In genomic region chr7:41051525-41051924, GRCh38 we compare ENCODE assay signal across 1 cellular context.
TF ChIP-seq lines count a peak whose summit lies in the region.

No MANE protein-coding gene starts in this region.

TF ChIP-seq in GM23338, 12 proteins besides CTCF, POLR2A, EP300 and RAD21:
- TF ChIP-seq ETS1 (IDR thresholded peaks at IDR 0.05): no peak
- TF ChIP-seq ZNF114 (CRISPR knock-in tag; IDR thresholded peaks at IDR 0.05): no peak
- no peak for TF ChIP-seq NANOG (IDR thresholded peaks at IDR 0.05; ENCODE audit: borderline replicate concordance)
- TF ChIP-seq STAT1 (IDR thresholded peaks at IDR 0.05; ENCODE audit: unreplicated experiment): no peak
- no peak for TF ChIP-seq JUNB (IDR thresholded peaks at IDR 0.05; ENCODE audit: unreplicated experiment)
- no peak for TF ChIP-seq REST (IDR thresholded peaks at IDR 0.05; ENCODE audit: unreplicated experiment)
- no peak for TF ChIP-seq POLR2AphosphoS5 (IDR thresholded peaks at IDR 0.05; ENCODE audit: low read depth)
- no peak for TF ChIP-seq EZH2phosphoT487 (IDR thresholded peaks at IDR 0.05; ENCODE audit: unreplicated experiment)
- TF ChIP-seq EZH2 (IDR thresholded peaks at IDR 0.05; ENCODE audit: low read depth, unreplicated experiment): no peak
- TF ChIP-seq ZNF462 (CRISPR knock-in tag; IDR thresholded peaks at IDR 0.05): no peak
- TF ChIP-seq ZNF331 (CRISPR knock-in tag; IDR thresholded peaks at IDR 0.05; ENCODE audit: low read depth): no peak
- no peak for TF ChIP-seq CREB1 (CRISPR knock-in tag; IDR thresholded peaks at IDR 0.05; ENCODE audit: low read depth)
